12 cellular contexts compared by ENCODE assay signal in the genomic region with DNA sequence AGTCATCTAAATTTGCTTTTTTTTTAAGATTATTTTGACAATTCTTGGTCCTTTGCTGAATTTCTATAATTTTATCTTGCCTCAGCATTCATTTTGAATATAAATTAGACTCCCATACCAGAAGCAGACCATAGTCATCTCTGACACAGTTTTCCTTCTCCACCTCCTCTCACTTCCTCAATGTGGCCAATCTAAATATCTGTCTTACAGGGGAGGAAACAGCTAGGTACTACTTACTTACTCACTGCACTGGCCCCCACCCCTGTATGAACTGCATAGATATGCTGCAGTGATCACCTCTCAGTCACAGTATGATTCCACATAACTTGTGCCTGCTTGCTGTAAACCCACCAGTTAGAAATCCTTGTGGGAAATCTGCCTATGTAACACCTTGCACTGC.
"Had no signal": no experiment of that assay in that cellular context is flagged by ENCODE, and none has a peak within 500 bp of the region (broad histone marks: within the 10 kb centered on the region; RNA-seq: fewer than 3 reads in every experiment).

No MANE protein-coding gene starts in this region.

- H2AFZ ChIP-seq: neural progenitor cell had no signal

- H3K4me2 ChIP-seq: neural progenitor cell had no signal

- H3K27me3 ChIP-seq: ascending aorta, neural progenitor cell, ovary, testis, upper lobe of right lung had no signal

- H3K36me3 ChIP-seq: ascending aorta, neural progenitor cell, ovary, upper lobe of right lung had no signal

- H3K9ac ChIP-seq: neural progenitor cell had no signal

- DNase-seq: activated CD4-positive, alpha-beta T cell treated with anti-CD3 and anti-CD28 coated beads for 48 hours; activated naive CD4-positive, alpha-beta T cell treated with Interleukin-2 at 50 U/mL for 16 hours; activated naive CD8-positive, alpha-beta T cell treated with anti-CD3 and anti-CD28 coated beads, Interleukin-2, amount 50 U/mL, for 24 hours; dorsolateral prefrontal cortex; hippocampal formation; ovary; stimulated activated CD4-positive, alpha-beta T cell treated with anti-CD3 and anti-CD28 coated beads, Interleukin-2, amount 100 ng/mL, for 48 hours; stimulated activated naive CD8-positive, alpha-beta T cell treated with anti-CD3 and anti-CD28 coated beads, Interleukin-15, amount 100 ng/mL, for 72 hours; testis; upper lobe of right lung had no signal

- H3K4me3 ChIP-seq: ascending aorta, dorsolateral prefrontal cortex, neural progenitor cell, ovary, testis, upper lobe of right lung had no signal

- H3K4me1 ChIP-seq: ascending aorta, neural progenitor cell, testis, upper lobe of right lung had no signal

- ATAC-seq: activated naive CD8-positive, alpha-beta T cell treated with anti-CD3 and anti-CD28 coated beads, Interleukin-2, amount 50 U/mL, for 24 hours; stimulated activated naive CD8-positive, alpha-beta T cell treated with anti-CD3 and anti-CD28 coated beads, Interleukin-15, amount 100 ng/mL, for 72 hours; upper lobe of right lung had no signal

- H3K27ac ChIP-seq: ascending aorta, dorsolateral prefrontal cortex, neural progenitor cell, ovary, testis, upper lobe of right lung had no signal

- H3K9me3 ChIP-seq: ascending aorta, ovary, testis, upper lobe of right lung had no signal
